In the genomic region with DNA sequence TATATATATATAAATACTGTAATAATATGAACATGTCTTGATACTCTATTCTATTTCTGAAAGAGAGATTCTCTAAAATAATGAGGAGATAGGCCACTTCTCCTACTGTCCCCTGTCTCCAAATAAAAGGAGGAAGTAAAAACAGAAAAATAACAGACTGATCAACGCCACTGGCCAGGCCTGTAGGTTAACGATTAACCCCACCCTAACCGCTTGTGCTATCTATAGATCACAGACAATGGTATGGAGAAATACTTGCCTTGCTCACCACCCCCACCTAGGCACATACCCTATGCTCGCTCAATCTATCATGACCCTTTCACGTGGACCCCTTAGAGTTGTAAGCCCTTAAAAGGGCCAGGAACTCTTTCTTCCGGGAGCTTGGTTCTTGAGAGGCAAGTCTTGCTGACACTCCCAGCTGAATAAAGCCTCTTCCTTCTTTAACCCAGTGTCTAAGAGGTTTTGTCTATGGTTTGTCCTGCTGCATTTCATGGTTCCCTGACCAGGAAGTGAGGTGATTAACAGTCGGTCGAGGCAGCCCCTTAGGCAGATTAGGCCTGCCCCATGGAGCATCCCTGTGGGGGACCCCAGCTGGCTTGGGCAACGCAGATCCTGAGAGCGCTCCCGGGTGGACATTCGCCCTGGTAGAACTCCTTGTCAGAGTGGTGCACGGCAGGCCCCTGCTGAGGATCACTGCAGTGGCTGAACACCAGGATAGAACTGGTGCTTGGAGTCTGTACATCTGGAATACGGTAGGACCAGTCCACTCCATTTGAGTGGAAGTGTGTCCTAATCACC, we compare ENCODE assay signal across 1 cellular context.
TF ChIP-seq lines count a peak whose summit lies in the region.

No MANE protein-coding gene starts in this region.

TF ChIP-seq in GM12878, 131 proteins besides CTCF, POLR2A, EP300 and RAD21:
- TF ChIP-seq JUND (IDR thresholded peaks at IDR 0.05; ENCODE audit: low read depth, low read length): no peak
- TF ChIP-seq MEF2B (IDR thresholded peaks at IDR 0.05; ENCODE audit: partially characterized antibody, poor library complexity, severe bottlenecking): peak; percentile 43
- TF ChIP-seq STAT1 (conservative IDR thresholded peaks at IDR 0.05): no peak
- 0 out of 2 replicates have a peak, but pooled peaks have one; percentile 14 for TF ChIP-seq IKZF1 (conservative IDR thresholded peaks at IDR 0.05)
- TF ChIP-seq NBN (IDR thresholded peaks at IDR 0.05): peak; percentile 24; the same call in 1 of the 2 replicates
